In genomic region chr5:154940772-154941620, GRCh38 we compare ENCODE assay signal across 8 cellular contexts.
A peak's percentile ranks its signal among the peaks of the same experiment; 100 is the strongest.
DNase-seq lines count a peak whose midpoint lies in the region; ATAC-seq, FAIRE-seq and TF ChIP-seq lines count a peak whose summit lies in the region.

Gene MRPL22, plus strand, starts transcription at chr5:154941073. Its CDS starts 38 bp downstream, at chr5:154941111.

- FAIRE-seq in islet of Langerhans (lab: Jason Lieb, UNC) = peak; percentile 13

- H3K27ac Mint-ChIP-seq in central memory CD8-positive, alpha-beta T cell (ENCODE audit: low read depth) = peak within 1 kb of the TSS; percentile 96

- TF ChIP-seq CTCF in AG09319 (IDR thresholded peaks at IDR 0.05; ENCODE audit: low read depth, low read length) = no peak

- H3K9me3 Mint-ChIP-seq in central memory CD8-positive, alpha-beta T cell = no peaks in the 10 kb centered on the region

- peaks cover 15% of the 10 kb centered on the region for H3K36me3 Mint-ChIP-seq in central memory CD8-positive, alpha-beta T cell (ENCODE audit: insufficient read depth)

- peak within 1 kb of the TSS; percentile 93 for H3K4me3 Mint-ChIP-seq in central memory CD8-positive, alpha-beta T cell

- ATAC-seq in GM19025 (IDR thresholded peaks at IDR 0.05; ENCODE audit: low read depth, unreplicated experiment) (peak; percentile 35), HG03342 (IDR thresholded peaks at IDR 0.05; ENCODE audit: unreplicated experiment) (peak; percentile 50)
- peak; percentile 58 to 61 for ATAC-seq in activated CD4-positive, CD25-positive, alpha-beta regulatory T cell treated with anti-CD3 and anti-CD28 coated beads, Interleukin-2, amount 50 U/mL, for 24 hours
- peak; percentile 71 for ATAC-seq in central memory CD8-positive, alpha-beta T cell (replicated peaks; ENCODE audit: extremely low read depth, poor library complexity, severe bottlenecking)

- peaks cover 32% of the 10 kb centered on the region for H3K4me1 Mint-ChIP-seq in central memory CD8-positive, alpha-beta T cell

- H3K27me3 Mint-ChIP-seq in central memory CD8-positive, alpha-beta T cell = no peaks in the 10 kb centered on the region

- peak; percentile 79 for DNase-seq in AG09319 (ENCODE audit: extremely low read depth, low read depth)
- peak; percentile 79 for DNase-seq in NCI-H446 treated with DMSO at 0.1 percent for 48 hours (lab: John Stamatoyannopoulos, UW)
- peak; percentile 89 to 93 for DNase-seq in central memory CD8-positive, alpha-beta T cell (ENCODE audit: low spot score in 2 of 2)
- DNase-seq in stimulated activated CD4-positive, alpha-beta T cell treated with anti-CD3 and anti-CD28 coated beads, Interleukin-12 subunit alpha, Interleukin-12 subunit beta, amount 100 ng/mL, for 24 hours (ENCODE audit: low read depth in 2 of 2) = peak; percentile 91 to 94

Comparison
In these comparisons a context has a peak if more than half of its experiments do, and no peak if none do; other contexts are left out.
1. Peak in every context shown above with its lines: DNase-seq and ATAC-seq.